ENCODE assay signal across 1 cellular context in the genomic region with DNA sequence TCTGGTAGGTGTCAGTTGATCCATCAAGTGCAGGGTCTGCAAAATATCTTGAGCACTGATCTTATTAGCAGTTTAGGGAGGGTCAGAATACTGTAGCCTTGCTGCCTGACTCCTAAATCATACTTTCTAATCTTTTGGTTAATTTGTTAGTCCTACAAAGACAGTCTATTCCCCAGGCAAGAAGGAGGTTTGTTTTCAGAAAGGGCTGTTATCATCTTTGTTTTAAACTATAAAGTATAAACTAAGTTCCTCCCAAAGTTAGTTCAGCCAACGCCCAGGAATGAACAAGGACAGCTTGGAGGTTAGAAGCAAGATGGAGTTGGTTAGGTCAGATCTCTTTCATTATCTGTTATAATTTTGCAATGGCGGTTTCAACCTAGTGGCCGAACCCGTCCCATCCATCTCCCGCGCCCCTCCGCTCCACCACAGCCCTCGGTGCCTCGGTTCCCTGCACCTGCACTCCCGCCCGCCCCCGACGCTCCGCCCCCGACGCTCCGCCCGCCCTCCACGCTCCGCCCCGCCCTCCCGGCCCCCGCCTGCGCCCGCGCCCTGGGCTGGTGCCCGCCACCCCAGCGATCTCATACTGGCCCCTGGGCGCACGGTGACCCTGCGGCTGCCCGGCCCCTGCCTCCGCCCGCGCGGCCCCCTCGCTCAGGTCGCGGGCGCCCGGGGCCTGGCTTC.
TF ChIP-seq lines count a peak whose summit lies in the region.

Gene ADCK2 (plus strand): TSS at position 564 of the 681 bp plus-strand sequence. CDS start 386 bp downstream, outside the sequence.

TF ChIP-seq in HEK293, 187 proteins besides CTCF, POLR2A, EP300 and RAD21 (continued from another document):
- TF ChIP-seq PRDM10 (tag by site-specific recombination; IDR thresholded peaks at IDR 0.05), result 0 out of 2 replicates have a peak, but pooled peaks have one; percentile 12
- TF ChIP-seq, protein P1, sequence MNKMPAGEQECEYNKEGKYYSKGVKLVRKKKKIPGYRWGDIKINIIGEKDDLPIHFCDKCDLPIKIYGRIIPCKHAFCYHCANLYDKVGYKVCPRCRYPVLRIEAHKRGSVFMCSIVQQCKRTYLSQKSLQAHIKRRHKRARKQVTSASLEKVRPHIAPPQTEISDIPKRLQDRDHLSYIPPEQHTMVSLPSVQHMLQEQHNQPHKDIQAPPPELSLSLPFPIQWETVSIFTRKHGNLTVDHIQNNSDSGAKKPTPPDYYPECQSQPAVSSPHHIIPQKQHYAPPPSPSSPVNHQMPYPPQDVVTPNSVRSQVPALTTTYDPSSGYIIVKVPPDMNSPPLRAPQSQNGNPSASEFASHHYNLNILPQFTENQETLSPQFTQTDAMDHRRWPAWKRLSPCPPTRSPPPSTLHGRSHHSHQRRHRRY (tag by site-specific recombination; IDR thresholded peaks at IDR 0.05), result no peak
- TF ChIP-seq, protein P2, sequence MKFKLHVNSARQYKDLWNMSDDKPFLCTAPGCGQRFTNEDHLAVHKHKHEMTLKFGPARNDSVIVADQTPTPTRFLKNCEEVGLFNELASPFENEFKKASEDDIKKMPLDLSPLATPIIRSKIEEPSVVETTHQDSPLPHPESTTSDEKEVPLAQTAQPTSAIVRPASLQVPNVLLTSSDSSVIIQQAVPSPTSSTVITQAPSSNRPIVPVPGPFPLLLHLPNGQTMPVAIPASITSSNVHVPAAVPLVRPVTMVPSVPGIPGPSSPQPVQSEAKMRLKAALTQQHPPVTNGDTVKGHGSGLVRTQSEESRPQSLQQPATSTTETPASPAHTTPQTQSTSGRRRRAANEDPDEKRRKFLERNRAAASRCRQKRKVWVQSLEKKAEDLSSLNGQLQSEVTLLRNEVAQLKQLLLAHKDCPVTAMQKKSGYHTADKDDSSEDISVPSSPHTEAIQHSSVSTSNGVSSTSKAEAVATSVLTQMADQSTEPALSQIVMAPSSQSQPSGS (tag by site-specific recombination; IDR thresholded peaks at IDR 0.05; ENCODE audit: low read depth), result no peak
- no peak for TF ChIP-seq TCF7L2 (IDR thresholded peaks at IDR 0.05; ENCODE audit: borderline replicate concordance, low read depth, low read length)
- peak; percentile 26; the same call in 1 of the 2 replicates for TF ChIP-seq ZNF76 (tag by site-specific recombination; IDR thresholded peaks at IDR 0.05; ENCODE audit: borderline replicate concordance, low read depth)
- no peak for TF ChIP-seq MEIS1 (CRISPR knock-in tag; IDR thresholded peaks at IDR 0.05; ENCODE audit: borderline replicate concordance)
- TF ChIP-seq ZNF560 (tag by site-specific recombination; IDR thresholded peaks at IDR 0.05; ENCODE audit: borderline replicate concordance), result no peak
- no peak for TF ChIP-seq ZNF549 (tag by site-specific recombination; IDR thresholded peaks at IDR 0.05)
- no peak for TF ChIP-seq ZNF830 (tag by site-specific recombination; IDR thresholded peaks at IDR 0.05; ENCODE audit: low read depth)
- TF ChIP-seq ZNF521 (tag by site-specific recombination; IDR thresholded peaks at IDR 0.05), result no peak
- TF ChIP-seq, protein P3, sequence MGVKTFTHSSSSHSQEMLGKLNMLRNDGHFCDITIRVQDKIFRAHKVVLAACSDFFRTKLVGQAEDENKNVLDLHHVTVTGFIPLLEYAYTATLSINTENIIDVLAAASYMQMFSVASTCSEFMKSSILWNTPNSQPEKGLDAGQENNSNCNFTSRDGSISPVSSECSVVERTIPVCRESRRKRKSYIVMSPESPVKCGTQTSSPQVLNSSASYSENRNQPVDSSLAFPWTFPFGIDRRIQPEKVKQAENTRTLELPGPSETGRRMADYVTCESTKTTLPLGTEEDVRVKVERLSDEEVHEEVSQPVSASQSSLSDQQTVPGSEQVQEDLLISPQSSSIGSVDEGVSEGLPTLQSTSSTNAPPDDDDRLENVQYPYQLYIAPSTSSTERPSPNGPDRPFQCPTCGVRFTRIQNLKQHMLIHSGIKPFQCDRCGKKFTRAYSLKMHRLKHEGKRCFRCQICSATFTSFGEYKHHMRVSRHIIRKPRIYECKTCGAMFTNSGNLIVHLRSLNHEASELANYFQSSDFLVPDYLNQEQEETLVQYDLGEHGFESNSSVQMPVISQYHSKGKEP (tag by site-specific recombination; IDR thresholded peaks at IDR 0.05), result no peak
- TF ChIP-seq YY1 (tag by site-specific recombination; IDR thresholded peaks at IDR 0.05), result no peak
- peak; percentile 12; the same call in 1 of the 2 replicates for TF ChIP-seq SP3 (tag by site-specific recombination; IDR thresholded peaks at IDR 0.05)
- no peak for TF ChIP-seq ZNF658 (tag by site-specific recombination; IDR thresholded peaks at IDR 0.05)
- no peak for TF ChIP-seq KLF1 (tag by site-specific recombination; IDR thresholded peaks at IDR 0.05)
- TF ChIP-seq ZNF302 (tag by site-specific recombination; IDR thresholded peaks at IDR 0.05; ENCODE audit: low read depth), result no peak
- TF ChIP-seq ZNF341 (tag by site-specific recombination; IDR thresholded peaks at IDR 0.05; ENCODE audit: low read depth), result peak; percentile 66
- no peak for TF ChIP-seq ZBTB21 (tag by site-specific recombination; IDR thresholded peaks at IDR 0.05)
- no peak for TF ChIP-seq ZNF777 (tag by site-specific recombination; IDR thresholded peaks at IDR 0.05; ENCODE audit: borderline replicate concordance)
- no peak for TF ChIP-seq KLF16 (tag by site-specific recombination; IDR thresholded peaks at IDR 0.05)
- no peak for TF ChIP-seq ZNF776 (tag by site-specific recombination; IDR thresholded peaks at IDR 0.05; ENCODE audit: borderline replicate concordance)
- no peak for TF ChIP-seq SETDB1 (IDR thresholded peaks at IDR 0.05; ENCODE audit: insufficient read length, low read length)
- TF ChIP-seq ZNF350 (tag by site-specific recombination; IDR thresholded peaks at IDR 0.05), result no peak
- TF ChIP-seq ZNF449 (tag by site-specific recombination; IDR thresholded peaks at IDR 0.05), result no peak
- TF ChIP-seq, protein P4, sequence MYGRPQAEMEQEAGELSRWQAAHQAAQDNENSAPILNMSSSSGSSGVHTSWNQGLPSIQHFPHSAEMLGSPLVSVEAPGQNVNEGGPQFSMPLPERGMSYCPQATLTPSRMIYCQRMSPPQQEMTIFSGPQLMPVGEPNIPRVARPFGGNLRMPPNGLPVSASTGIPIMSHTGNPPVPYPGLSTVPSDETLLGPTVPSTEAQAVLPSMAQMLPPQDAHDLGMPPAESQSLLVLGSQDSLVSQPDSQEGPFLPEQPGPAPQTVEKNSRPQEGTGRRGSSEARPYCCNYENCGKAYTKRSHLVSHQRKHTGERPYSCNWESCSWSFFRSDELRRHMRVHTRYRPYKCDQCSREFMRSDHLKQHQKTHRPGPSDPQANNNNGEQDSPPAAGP (tag by site-specific recombination; IDR thresholded peaks at IDR 0.05), result no peak
- TF ChIP-seq ZNF354C (tag by site-specific recombination; IDR thresholded peaks at IDR 0.05; ENCODE audit: borderline replicate concordance, low read depth), result no peak
- TF ChIP-seq ZNF571 (tag by site-specific recombination; IDR thresholded peaks at IDR 0.05), result no peak
- TF ChIP-seq ZNF660 (tag by site-specific recombination; IDR thresholded peaks at IDR 0.05), result 0 out of 2 replicates have a peak, but pooled peaks have one; percentile 11
